15 cellular contexts compared by ENCODE assay signal in genomic region chr18:56945171-56945863, GRCh38.
A peak's percentile ranks its signal among the peaks of the same experiment; 100 is the strongest.
DNase-seq lines count a peak whose midpoint lies in the region; ATAC-seq and TF ChIP-seq lines count a peak whose summit lies in the region.
"Had no signal": no experiment of that assay in that cellular context is flagged by ENCODE, and none has a peak within 500 bp of the region (broad histone marks: within the 10 kb centered on the region; RNA-seq: fewer than 3 reads in every experiment).

No MANE protein-coding gene starts in this region.

- no peak overlapping the region for H3K27ac ChIP-seq in mesenchymal stem cell (ENCODE audit: low read length, poor library complexity, severe bottlenecking)

- no peak overlapping the region for H3K4ac ChIP-seq in mesenchymal stem cell (ENCODE audit: low read depth in 1 of 2, low read length in 2 of 2)

- WGBS in mesenchymal stem cell = 97% methylated on average over 3 of the region's 4 CpGs

- no peak overlapping the region for H4K8ac ChIP-seq in mesenchymal stem cell (ENCODE audit: low read length)

- H2BK120ac ChIP-seq in mesenchymal stem cell (ENCODE audit: low read depth, low read length) = no peak overlapping the region

- TF ChIP-seq CTCF in fibroblast of villous mesenchyme (IDR thresholded peaks at IDR 0.05; ENCODE audit: insufficient read depth, low read depth, low read length) = no peak

- H3K9me3 ChIP-seq in adipocyte (ENCODE audit: control insufficient read depth, low read length) (no peaks in the 10 kb centered on the region), mesenchymal stem cell (ENCODE audit: control insufficient read depth, low read length) (no peaks in the 10 kb centered on the region)

- no peak overlapping the region for H2BK12ac ChIP-seq in mesenchymal stem cell (ENCODE audit: low read length in 2 of 2)

- H3K23ac ChIP-seq in mesenchymal stem cell (ENCODE audit: low read length in 2 of 2) = no peak overlapping the region

- no peaks in the 10 kb centered on the region for H3K27me3 ChIP-seq in adipocyte (replicated peaks; ENCODE audit: control insufficient read depth, insufficient read depth, low read length)
- H3K27me3 ChIP-seq in mesenchymal stem cell (ENCODE audit: control insufficient read depth in 1 of 2, insufficient read depth in 1 of 2, low read length in 2 of 2) = no peaks in the 10 kb centered on the region

- H3K79me1 ChIP-seq in mesenchymal stem cell (replicated peaks; ENCODE audit: low read length, poor library complexity, severe bottlenecking) = no peaks in the 10 kb centered on the region

- H2BK15ac ChIP-seq in mesenchymal stem cell (ENCODE audit: low read depth, poor library complexity, severe bottlenecking) = no peak overlapping the region

- H3K4me2 ChIP-seq in mesenchymal stem cell (ENCODE audit: low read length, poor library complexity, severe bottlenecking) = no peak overlapping the region

- no peak overlapping the region for H2AFZ ChIP-seq in mesenchymal stem cell (ENCODE audit: low read depth, low read length)

- no peak overlapping the region for H3K14ac ChIP-seq in mesenchymal stem cell (ENCODE audit: low read length in 2 of 2)

- no peaks in the 10 kb centered on the region for H3K36me3 ChIP-seq in adipocyte (ENCODE audit: control insufficient read depth, insufficient read depth, low read length, severe bottlenecking)
- peaks cover 4 to 5% of the 10 kb centered on the region in 2 experiments for H3K36me3 ChIP-seq in mesenchymal stem cell (ENCODE audit: control insufficient read depth in 1 of 2, insufficient read depth in 2 of 2, low read depth in 1 of 2, low read length in 2 of 2)

- H2AK5ac ChIP-seq in mesenchymal stem cell (ENCODE audit: low read length, severe bottlenecking) = no peak overlapping the region

- no peak overlapping the region for H3K4me3 ChIP-seq in adipocyte (ENCODE audit: low read length)
- no peak overlapping the region for H3K4me3 ChIP-seq in fibroblast of villous mesenchyme (ENCODE audit: low read depth, low read length)
- H3K4me3 ChIP-seq in mesenchymal stem cell (ENCODE audit: insufficient read depth in 1 of 2, low read depth in 1 of 2, low read length in 2 of 2) = no peak overlapping the region

- no peak overlapping the region for H2BK5ac ChIP-seq in mesenchymal stem cell (ENCODE audit: low read depth, low read length, poor library complexity, severe bottlenecking)

- no peak for ATAC-seq in GM21619 (IDR thresholded peaks at IDR 0.05; ENCODE audit: unreplicated experiment)
- ATAC-seq: CD8-positive, alpha-beta T cell had no signal

- no peak overlapping the region for H4K91ac ChIP-seq in mesenchymal stem cell (ENCODE audit: low read length)

- H3K18ac ChIP-seq in mesenchymal stem cell (ENCODE audit: low read depth in 1 of 2, low read length in 2 of 2) = no peak overlapping the region

- H3K9ac ChIP-seq in adipocyte (ENCODE audit: low read length) (no peak overlapping the region), mesenchymal stem cell (ENCODE audit: low read length) (no peak overlapping the region)

- H3K4me1 ChIP-seq in adipocyte (ENCODE audit: control insufficient read depth, insufficient read depth, low read length) (no peaks in the 10 kb centered on the region), mesenchymal stem cell (ENCODE audit: control insufficient read depth, insufficient read depth, low read depth, low read length) (no peaks in the 10 kb centered on the region)

- DNase-seq in adipocyte (ENCODE audit: low read depth) = peak; percentile 31
- peak; percentile 11 for DNase-seq in fibroblast of villous mesenchyme (ENCODE audit: low read depth)
- peak; percentile 39 for DNase-seq in inferior parietal cortex (ENCODE audit: extremely low spot score)
- no peak for DNase-seq in NCI-H345 treated with DMSO at 0.1 percent for 48 hours (lab: John Stamatoyannopoulos, UW; ENCODE audit: unreplicated experiment)
- no peak for DNase-seq in mesenchymal stem cell
- no peak for DNase-seq in stimulated activated CD4-positive, alpha-beta T cell treated with anti-CD3 and anti-CD28 coated beads, Interleukin-1b, Interleukin-23, amount 100 ng/mL, for 48 hours
- DNase-seq: CD8-positive, alpha-beta T cell; DMS79 treated with DMSO at 0.1 percent for 48 hours; GDM1; Karpas-422; NCI-H1417; NCI-H1930; NCI-H2171; NCI-H82 had no signal

Comparison
In these comparisons a context has a peak if more than half of its experiments do, and no peak if none do; other contexts are left out.
1. DNase-seq: peak in adipocyte (single experiment), fibroblast of villous mesenchyme (single experiment) and inferior parietal cortex (single experiment); none in NCI-H345 treated with DMSO at 0.1 percent for 48 hours (single experiment), mesenchymal stem cell (single experiment) and stimulated activated CD4-positive, alpha-beta T cell treated with anti-CD3 and anti-CD28 coated beads, Interleukin-1b, Interleukin-23, amount 100 ng/mL, for 48 hours (single experiment).